14 cellular contexts compared by ENCODE assay signal in the genomic region with DNA sequence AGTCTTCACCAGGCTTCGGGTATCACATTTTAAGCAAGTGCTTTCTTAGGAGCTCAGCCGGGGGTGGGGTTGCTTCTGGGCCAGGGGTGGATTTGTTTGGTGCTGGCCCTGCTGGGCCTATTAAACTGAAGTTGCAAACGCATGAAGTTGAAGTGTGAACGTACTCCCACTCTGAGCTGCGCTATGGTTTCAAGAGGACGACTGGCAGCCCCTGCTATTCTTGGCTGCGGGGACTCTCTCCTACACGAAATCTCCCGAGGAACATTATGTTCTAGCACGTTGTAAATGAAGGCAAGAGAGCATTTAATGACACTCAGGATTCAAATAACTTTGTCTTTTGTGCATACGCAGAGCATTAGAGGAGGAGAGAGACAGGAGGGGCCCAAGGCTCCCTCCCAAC.
DNase-seq lines count a peak whose midpoint lies in the region; ATAC-seq and TF ChIP-seq lines count a peak whose summit lies in the region.
"Had no signal": no experiment of that assay in that cellular context is flagged by ENCODE, and none has a peak within 500 bp of the region (broad histone marks: within the 10 kb centered on the region; RNA-seq: fewer than 3 reads in every experiment).

No MANE protein-coding gene starts in this region.

- no peaks in the 10 kb centered on the region for H3K36me3 ChIP-seq in sigmoid colon

- peak overlapping the region in 2 of 4 donors; percentile 11 to 26 for H3K27ac ChIP-seq in sigmoid colon

- H3K9me3 ChIP-seq in sigmoid colon = no peaks in the 10 kb centered on the region

- TF ChIP-seq CTCF in choroid plexus epithelial cell (conservative IDR thresholded peaks at IDR 0.05; ENCODE audit: low read depth, low read length) (no peak), sigmoid colon (IDR thresholded peaks at IDR 0.05) (no peak), omental fat pad (IDR thresholded peaks at IDR 0.05) (no peak)

- H3K27me3 ChIP-seq in sigmoid colon = no peaks in the 10 kb centered on the region

- DNase-seq in NCI-H128 (lab: John Stamatoyannopoulos, UW; ENCODE audit: unreplicated experiment) (peak; percentile 1), choroid plexus epithelial cell (ENCODE audit: low read depth) (peak; percentile 25), inferior parietal cortex (ENCODE audit: extremely low spot score) (peak; percentile 50), sigmoid colon (peak; percentile 64), omental fat pad (ENCODE audit: low spot score) (no peak), DMS 273 treated with DMSO at 0.1 percent for 48 hours (lab: John Stamatoyannopoulos, UW) (no peak), SHP77 treated with DMSO at 0.1 percent for 48 hours (lab: John Stamatoyannopoulos, UW) (no peak), NCI-H1105 (lab: John Stamatoyannopoulos, UW) (no peak)
- DNase-seq: C1 segment of cervical spinal cord, COR-L47, KBM-7, NCI-H1048, NCI-H187, NCI-H510A had no signal

- no peak for TF ChIP-seq POLR2A in sigmoid colon (IDR thresholded peaks at IDR 0.05)

- WGBS in sigmoid colon, 2 donors = 70 to 75% methylated on average over 11 of the region's 11 CpGs

- H3K4me3 ChIP-seq in choroid plexus epithelial cell (ENCODE audit: low read depth, low read length) = no peak overlapping the region
- H3K4me3 ChIP-seq in sigmoid colon = no peak overlapping the region

- TF ChIP-seq EP300 in sigmoid colon (IDR thresholded peaks at IDR 0.05) = peak; percentile 13 to 81 (median 58)

- intact Hi-C loops in sigmoid colon (cut with DNase I) = no loop called here

- ATAC-seq in omental fat pad (ENCODE audit: low FRiP score) = no peak

- peaks cover 0 to 10% (median 0%) of the 10 kb centered on the region in 4 donors for H3K4me1 ChIP-seq in sigmoid colon

Comparison
In these comparisons a context has a peak if more than half of its experiments do, and no peak if none do; other contexts are left out.
1. DNase-seq: peak in NCI-H128 (single experiment), choroid plexus epithelial cell (single experiment), inferior parietal cortex (single experiment) and sigmoid colon (single experiment); none in omental fat pad (single experiment), DMS 273 treated with DMSO at 0.1 percent for 48 hours (single experiment), SHP77 treated with DMSO at 0.1 percent for 48 hours (single experiment) and NCI-H1105 (single experiment).